Comparison of ENCODE assay signal across 1 cellular context in the genomic region with DNA sequence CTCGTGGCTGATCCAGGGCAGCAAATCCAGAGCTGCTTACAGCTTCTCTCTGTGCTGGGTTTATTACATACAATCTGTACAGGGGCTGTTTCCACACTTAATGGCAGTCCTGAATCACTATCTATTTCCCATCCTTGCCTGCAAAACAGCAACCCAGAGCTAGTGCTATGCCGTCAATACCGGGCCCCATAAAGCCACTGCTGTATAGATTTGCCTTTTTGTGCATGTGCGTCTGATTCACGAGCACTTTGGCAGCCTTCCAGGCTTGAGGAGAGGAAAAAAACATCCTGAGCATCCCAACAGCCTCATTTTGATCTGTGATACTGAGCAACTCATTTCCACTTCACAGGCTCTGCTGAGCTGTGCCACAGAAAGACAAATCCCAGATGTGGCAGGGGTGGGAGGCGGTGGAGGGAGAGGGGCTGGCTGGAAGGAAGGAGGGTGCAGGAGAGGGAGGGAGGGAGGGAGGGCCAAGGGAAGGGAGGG.
A peak's percentile ranks its signal among the peaks of the same experiment; 100 is the strongest.
TF ChIP-seq lines count a peak whose summit lies in the region.

No MANE protein-coding gene starts in this region.

TF ChIP-seq in HepG2, 621 proteins besides CTCF, POLR2A, EP300 and RAD21 (continued from another document):
- TF ChIP-seq RNF219 (CRISPR knock-in tag; IDR thresholded peaks at IDR 0.05) (0 out of 2 replicates have a peak, but pooled peaks have one; percentile 38), MED1 (CRISPR knock-in tag; IDR thresholded peaks at IDR 0.05) (peak; percentile 59), PAF1 (CRISPR knock-in tag; IDR thresholded peaks at IDR 0.05) (no peak), YEATS4 (CRISPR knock-in tag; IDR thresholded peaks at IDR 0.05; ENCODE audit: borderline replicate concordance) (0 out of 2 replicates have a peak, but pooled peaks have one; percentile 44), HOXA9 (CRISPR knock-in tag; IDR thresholded peaks at IDR 0.05; ENCODE audit: borderline replicate concordance) (0 out of 2 replicates have a peak, but pooled peaks have one; percentile 38), ZNF12 (CRISPR knock-in tag; IDR thresholded peaks at IDR 0.05) (peak; percentile 6; the same call in 1 of the 2 replicates), RXRB (CRISPR knock-in tag; IDR thresholded peaks at IDR 0.05; ENCODE audit: borderline replicate concordance) (0 out of 2 replicates have a peak, but pooled peaks have one; percentile 5), ZC3H13 (CRISPR knock-in tag; IDR thresholded peaks at IDR 0.05) (no peak), RBFOX2 (IDR thresholded peaks at IDR 0.05; ENCODE audit: low read depth, low read length) (no peak), ZNF614 (CRISPR knock-in tag; IDR thresholded peaks at IDR 0.05; ENCODE audit: borderline replicate concordance) (0 out of 2 replicates have a peak, but pooled peaks have one; percentile 12), TOPORS (CRISPR knock-in tag; IDR thresholded peaks at IDR 0.05) (no peak), CENPX (CRISPR knock-in tag; IDR thresholded peaks at IDR 0.05) (no peak), SAP130 (CRISPR knock-in tag; IDR thresholded peaks at IDR 0.05; ENCODE audit: low read depth) (peak; percentile 60), ZNF878 (CRISPR knock-in tag; IDR thresholded peaks at IDR 0.05) (0 out of 2 replicates have a peak, but pooled peaks have one; percentile 59), ZNF724P (CRISPR knock-in tag; IDR thresholded peaks at IDR 0.05; ENCODE audit: borderline replicate concordance) (no peak), NR2F2 (IDR thresholded peaks at IDR 0.05; ENCODE audit: borderline replicate concordance, low read depth) (no peak), ZEB1 (IDR thresholded peaks at IDR 0.05; ENCODE audit: insufficient replicate concordance, low read depth) (no peak), MYC (CRISPR knock-in tag; IDR thresholded peaks at IDR 0.05; ENCODE audit: borderline replicate concordance) (0 out of 2 replicates have a peak, but pooled peaks have one; percentile 24), SMC3 (IDR thresholded peaks at IDR 0.05; ENCODE audit: low read length) (0 out of 2 replicates have a peak, but pooled peaks have one; percentile 1), IKZF4 (CRISPR knock-in tag; IDR thresholded peaks at IDR 0.05; ENCODE audit: borderline replicate concordance, low read depth, not compliant biosample characterization) (no peak), ZBTB46 (CRISPR knock-in tag; IDR thresholded peaks at IDR 0.05; ENCODE audit: borderline replicate concordance) (no peak), MLXIP (CRISPR knock-in tag; IDR thresholded peaks at IDR 0.05; ENCODE audit: borderline replicate concordance) (no peak), ZNF484 (CRISPR knock-in tag; IDR thresholded peaks at IDR 0.05; ENCODE audit: borderline replicate concordance, low read depth) (no peak), ARNT2 (CRISPR knock-in tag; IDR thresholded peaks at IDR 0.05; ENCODE audit: low read depth) (no peak), ZNF263 (CRISPR knock-in tag; IDR thresholded peaks at IDR 0.05) (no peak), ZNF205 (CRISPR knock-in tag; IDR thresholded peaks at IDR 0.05) (no peak), RBM39 (IDR thresholded peaks at IDR 0.05; ENCODE audit: low read depth, low read length, poor library complexity, severe bottlenecking) (no peak), ZNF652 (CRISPR knock-in tag; IDR thresholded peaks at IDR 0.05; ENCODE audit: borderline replicate concordance, low read depth) (no peak)
- TF ChIP-seq, protein P1, sequence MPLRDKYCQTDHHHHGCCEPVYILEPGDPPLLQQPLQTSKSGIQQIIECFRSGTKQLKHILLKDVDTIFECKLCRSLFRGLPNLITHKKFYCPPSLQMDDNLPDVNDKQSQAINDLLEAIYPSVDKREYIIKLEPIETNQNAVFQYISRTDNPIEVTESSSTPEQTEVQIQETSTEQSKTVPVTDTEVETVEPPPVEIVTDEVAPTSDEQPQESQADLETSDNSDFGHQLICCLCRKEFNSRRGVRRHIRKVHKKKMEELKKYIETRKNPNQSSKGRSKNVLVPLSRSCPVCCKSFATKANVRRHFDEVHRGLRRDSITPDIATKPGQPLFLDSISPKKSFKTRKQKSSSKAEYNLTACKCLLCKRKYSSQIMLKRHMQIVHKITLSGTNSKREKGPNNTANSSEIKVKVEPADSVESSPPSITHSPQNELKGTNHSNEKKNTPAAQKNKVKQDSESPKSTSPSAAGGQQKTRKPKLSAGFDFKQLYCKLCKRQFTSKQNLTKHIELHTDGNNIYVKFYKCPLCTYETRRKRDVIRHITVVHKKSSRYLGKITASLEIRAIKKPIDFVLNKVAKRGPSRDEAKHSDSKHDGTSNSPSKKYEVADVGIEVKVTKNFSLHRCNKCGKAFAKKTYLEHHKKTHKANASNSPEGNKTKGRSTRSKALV (CRISPR knock-in tag; IDR thresholded peaks at IDR 0.05): 0 out of 2 replicates have a peak, but pooled peaks have one; percentile 42
- TF ChIP-seq, protein P2, sequence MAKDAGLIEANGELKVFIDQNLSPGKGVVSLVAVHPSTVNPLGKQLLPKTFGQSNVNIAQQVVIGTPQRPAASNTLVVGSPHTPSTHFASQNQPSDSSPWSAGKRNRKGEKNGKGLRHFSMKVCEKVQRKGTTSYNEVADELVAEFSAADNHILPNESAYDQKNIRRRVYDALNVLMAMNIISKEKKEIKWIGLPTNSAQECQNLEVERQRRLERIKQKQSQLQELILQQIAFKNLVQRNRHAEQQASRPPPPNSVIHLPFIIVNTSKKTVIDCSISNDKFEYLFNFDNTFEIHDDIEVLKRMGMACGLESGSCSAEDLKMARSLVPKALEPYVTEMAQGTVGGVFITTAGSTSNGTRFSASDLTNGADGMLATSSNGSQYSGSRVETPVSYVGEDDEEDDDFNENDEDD (CRISPR knock-in tag; IDR thresholded peaks at IDR 0.05; ENCODE audit: borderline replicate concordance): 0 out of 2 replicates have a peak, but pooled peaks have one; percentile 6
